ENCODE assay signal across 1 cellular context in the genomic region with DNA sequence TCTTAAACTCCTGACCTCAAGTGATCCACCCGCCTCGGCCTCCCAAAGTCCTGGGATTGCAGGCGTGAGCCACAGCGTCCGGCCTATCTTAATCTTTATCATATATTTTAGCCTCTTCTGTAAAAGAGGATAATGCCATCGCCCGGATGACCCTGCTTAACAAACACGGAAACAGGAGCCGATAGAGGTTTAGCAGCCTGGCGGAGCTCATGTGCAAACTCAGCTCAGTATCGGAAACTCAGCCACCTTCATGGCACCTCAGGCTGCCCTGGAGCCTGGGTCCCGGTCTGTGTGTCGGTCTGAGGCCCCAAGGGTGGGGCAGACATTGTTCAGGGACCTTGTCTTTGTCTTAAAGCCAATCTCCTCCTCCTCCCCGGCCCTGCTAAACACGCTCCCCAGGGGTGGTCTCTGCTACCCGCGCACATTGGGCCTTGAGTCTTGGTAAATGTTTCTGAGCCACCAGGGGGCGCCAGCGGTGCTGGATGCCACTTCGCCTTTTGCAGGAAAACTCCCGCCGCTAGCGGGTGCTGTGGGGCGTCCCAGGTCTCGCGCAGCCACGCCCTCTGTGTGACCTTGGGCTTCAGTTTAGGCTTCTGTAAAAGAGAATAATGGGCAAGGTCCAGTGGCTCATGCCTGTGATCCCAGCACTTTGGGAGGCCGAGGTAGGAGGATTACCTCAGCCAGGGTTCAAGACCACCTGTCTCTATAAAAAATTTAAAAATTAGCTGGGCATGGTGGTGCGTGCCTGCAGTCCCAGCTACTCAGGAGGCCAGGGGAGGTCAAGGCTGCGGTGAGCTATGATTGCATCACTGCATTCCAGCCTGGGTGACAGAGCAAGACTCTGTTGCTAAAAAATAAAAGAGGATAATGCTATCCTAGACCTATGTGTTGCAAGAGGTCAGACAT.
TF ChIP-seq lines count a peak whose summit lies in the region.

No MANE protein-coding gene starts in this region.

TF ChIP-seq in HepG2, 621 proteins besides CTCF, POLR2A, EP300 and RAD21 (continued from another document and continues in another):
- TF ChIP-seq TRIM22 (IDR thresholded peaks at IDR 0.05) (no peak), SNAPC2 (CRISPR knock-in tag; IDR thresholded peaks at IDR 0.05) (no peak), ZNF333 (CRISPR knock-in tag; IDR thresholded peaks at IDR 0.05; ENCODE audit: borderline replicate concordance) (peak; percentile 35; the same call in 1 of the 2 replicates), ZNF747 (CRISPR knock-in tag; IDR thresholded peaks at IDR 0.05; ENCODE audit: borderline replicate concordance) (peak; percentile 79; the same call in 1 of the 2 replicates), ZZZ3 (CRISPR knock-in tag; IDR thresholded peaks at IDR 0.05; ENCODE audit: borderline replicate concordance) (no peak), CAMTA2 (CRISPR knock-in tag; IDR thresholded peaks at IDR 0.05; ENCODE audit: borderline replicate concordance) (no peak), ZNF253 (CRISPR knock-in tag; IDR thresholded peaks at IDR 0.05; ENCODE audit: borderline replicate concordance) (no peak), KAT7 (CRISPR knock-in tag; IDR thresholded peaks at IDR 0.05; ENCODE audit: borderline replicate concordance) (no peak), MEIS1 (CRISPR knock-in tag; IDR thresholded peaks at IDR 0.05; ENCODE audit: borderline replicate concordance) (no peak), ZNF672 (CRISPR knock-in tag; IDR thresholded peaks at IDR 0.05) (no peak), ATF7 (IDR thresholded peaks at IDR 0.05) (peak; percentile 72; the same call in 1 of the 2 replicates), ATF7 (CRISPR knock-in tag; IDR thresholded peaks at IDR 0.05) (peak; percentile 47; the same call in 1 of the 2 replicates), ZNF770 (CRISPR knock-in tag; IDR thresholded peaks at IDR 0.05) (peak; percentile 94), NKX3-1 (CRISPR knock-in tag; IDR thresholded peaks at IDR 0.05) (0 out of 2 replicates have a peak, but pooled peaks have one; percentile 49), ZNF101 (CRISPR knock-in tag; IDR thresholded peaks at IDR 0.05; ENCODE audit: borderline replicate concordance, low read depth) (no peak), HIVEP1 (CRISPR knock-in tag; IDR thresholded peaks at IDR 0.05) (peak; percentile 77; the same call in 1 of the 2 replicates), ZNF121 (CRISPR knock-in tag; IDR thresholded peaks at IDR 0.05) (peak; percentile 73; the same call in 1 of the 2 replicates), ZNF816 (CRISPR knock-in tag; IDR thresholded peaks at IDR 0.05; ENCODE audit: borderline replicate concordance) (peak; percentile 79; the same call in 1 of the 2 replicates), U2AF1 (optimal IDR thresholded peaks at IDR 0.05; ENCODE audit: low read depth, low read length) (peak; percentile 50), HBP1 (CRISPR knock-in tag; IDR thresholded peaks at IDR 0.05; ENCODE audit: low read depth) (no peak), ZFYVE20 (CRISPR knock-in tag; IDR thresholded peaks at IDR 0.05; ENCODE audit: borderline replicate concordance, low read depth) (no peak), SRSF1 (optimal IDR thresholded peaks at IDR 0.05; ENCODE audit: low read depth, low read length) (no peak), SALL1 (CRISPR knock-in tag; IDR thresholded peaks at IDR 0.05) (peak; percentile 86)
- TF ChIP-seq, protein P1, sequence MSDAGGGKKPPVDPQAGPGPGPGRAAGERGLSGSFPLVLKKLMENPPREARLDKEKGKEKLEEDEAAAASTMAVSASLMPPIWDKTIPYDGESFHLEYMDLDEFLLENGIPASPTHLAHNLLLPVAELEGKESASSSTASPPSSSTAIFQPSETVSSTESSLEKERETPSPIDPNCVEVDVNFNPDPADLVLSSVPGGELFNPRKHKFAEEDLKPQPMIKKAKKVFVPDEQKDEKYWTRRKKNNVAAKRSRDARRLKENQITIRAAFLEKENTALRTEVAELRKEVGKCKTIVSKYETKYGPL (CRISPR knock-in tag; IDR thresholded peaks at IDR 0.05): no peak
- TF ChIP-seq, protein P2, sequence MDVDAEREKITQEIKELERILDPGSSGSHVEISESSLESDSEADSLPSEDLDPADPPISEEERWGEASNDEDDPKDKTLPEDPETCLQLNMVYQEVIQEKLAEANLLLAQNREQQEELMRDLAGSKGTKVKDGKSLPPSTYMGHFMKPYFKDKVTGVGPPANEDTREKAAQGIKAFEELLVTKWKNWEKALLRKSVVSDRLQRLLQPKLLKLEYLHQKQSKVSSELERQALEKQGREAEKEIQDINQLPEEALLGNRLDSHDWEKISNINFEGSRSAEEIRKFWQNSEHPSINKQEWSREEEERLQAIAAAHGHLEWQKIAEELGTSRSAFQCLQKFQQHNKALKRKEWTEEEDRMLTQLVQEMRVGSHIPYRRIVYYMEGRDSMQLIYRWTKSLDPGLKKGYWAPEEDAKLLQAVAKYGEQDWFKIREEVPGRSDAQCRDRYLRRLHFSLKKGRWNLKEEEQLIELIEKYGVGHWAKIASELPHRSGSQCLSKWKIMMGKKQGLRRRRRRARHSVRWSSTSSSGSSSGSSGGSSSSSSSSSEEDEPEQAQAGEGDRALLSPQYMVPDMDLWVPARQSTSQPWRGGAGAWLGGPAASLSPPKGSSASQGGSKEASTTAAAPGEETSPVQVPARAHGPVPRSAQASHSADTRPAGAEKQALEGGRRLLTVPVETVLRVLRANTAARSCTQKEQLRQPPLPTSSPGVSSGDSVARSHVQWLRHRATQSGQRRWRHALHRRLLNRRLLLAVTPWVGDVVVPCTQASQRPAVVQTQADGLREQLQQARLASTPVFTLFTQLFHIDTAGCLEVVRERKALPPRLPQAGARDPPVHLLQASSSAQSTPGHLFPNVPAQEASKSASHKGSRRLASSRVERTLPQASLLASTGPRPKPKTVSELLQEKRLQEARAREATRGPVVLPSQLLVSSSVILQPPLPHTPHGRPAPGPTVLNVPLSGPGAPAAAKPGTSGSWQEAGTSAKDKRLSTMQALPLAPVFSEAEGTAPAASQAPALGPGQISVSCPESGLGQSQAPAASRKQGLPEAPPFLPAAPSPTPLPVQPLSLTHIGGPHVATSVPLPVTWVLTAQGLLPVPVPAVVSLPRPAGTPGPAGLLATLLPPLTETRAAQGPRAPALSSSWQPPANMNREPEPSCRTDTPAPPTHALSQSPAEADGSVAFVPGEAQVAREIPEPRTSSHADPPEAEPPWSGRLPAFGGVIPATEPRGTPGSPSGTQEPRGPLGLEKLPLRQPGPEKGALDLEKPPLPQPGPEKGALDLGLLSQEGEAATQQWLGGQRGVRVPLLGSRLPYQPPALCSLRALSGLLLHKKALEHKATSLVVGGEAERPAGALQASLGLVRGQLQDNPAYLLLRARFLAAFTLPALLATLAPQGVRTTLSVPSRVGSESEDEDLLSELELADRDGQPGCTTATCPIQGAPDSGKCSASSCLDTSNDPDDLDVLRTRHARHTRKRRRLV (CRISPR knock-in tag; IDR thresholded peaks at IDR 0.05): peak; percentile 82
- TF ChIP-seq, protein P3, sequence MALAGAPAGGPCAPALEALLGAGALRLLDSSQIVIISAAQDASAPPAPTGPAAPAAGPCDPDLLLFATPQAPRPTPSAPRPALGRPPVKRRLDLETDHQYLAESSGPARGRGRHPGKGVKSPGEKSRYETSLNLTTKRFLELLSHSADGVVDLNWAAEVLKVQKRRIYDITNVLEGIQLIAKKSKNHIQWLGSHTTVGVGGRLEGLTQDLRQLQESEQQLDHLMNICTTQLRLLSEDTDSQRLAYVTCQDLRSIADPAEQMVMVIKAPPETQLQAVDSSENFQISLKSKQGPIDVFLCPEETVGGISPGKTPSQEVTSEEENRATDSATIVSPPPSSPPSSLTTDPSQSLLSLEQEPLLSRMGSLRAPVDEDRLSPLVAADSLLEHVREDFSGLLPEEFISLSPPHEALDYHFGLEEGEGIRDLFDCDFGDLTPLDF (CRISPR knock-in tag; IDR thresholded peaks at IDR 0.05): no peak; the same call in 1 of the 2 replicates
- TF ChIP-seq, protein P4, sequence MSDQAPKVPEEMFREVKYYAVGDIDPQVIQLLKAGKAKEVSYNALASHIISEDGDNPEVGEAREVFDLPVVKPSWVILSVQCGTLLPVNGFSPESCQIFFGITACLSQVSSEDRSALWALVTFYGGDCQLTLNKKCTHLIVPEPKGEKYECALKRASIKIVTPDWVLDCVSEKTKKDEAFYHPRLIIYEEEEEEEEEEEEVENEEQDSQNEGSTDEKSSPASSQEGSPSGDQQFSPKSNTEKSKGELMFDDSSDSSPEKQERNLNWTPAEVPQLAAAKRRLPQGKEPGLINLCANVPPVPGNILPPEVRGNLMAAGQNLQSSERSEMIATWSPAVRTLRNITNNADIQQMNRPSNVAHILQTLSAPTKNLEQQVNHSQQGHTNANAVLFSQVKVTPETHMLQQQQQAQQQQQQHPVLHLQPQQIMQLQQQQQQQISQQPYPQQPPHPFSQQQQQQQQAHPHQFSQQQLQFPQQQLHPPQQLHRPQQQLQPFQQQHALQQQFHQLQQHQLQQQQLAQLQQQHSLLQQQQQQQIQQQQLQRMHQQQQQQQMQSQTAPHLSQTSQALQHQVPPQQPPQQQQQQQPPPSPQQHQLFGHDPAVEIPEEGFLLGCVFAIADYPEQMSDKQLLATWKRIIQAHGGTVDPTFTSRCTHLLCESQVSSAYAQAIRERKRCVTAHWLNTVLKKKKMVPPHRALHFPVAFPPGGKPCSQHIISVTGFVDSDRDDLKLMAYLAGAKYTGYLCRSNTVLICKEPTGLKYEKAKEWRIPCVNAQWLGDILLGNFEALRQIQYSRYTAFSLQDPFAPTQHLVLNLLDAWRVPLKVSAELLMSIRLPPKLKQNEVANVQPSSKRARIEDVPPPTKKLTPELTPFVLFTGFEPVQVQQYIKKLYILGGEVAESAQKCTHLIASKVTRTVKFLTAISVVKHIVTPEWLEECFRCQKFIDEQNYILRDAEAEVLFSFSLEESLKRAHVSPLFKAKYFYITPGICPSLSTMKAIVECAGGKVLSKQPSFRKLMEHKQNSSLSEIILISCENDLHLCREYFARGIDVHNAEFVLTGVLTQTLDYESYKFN (CRISPR knock-in tag; conservative IDR thresholded peaks at IDR 0.05): peak; percentile 75
- TF ChIP-seq, protein P5, sequence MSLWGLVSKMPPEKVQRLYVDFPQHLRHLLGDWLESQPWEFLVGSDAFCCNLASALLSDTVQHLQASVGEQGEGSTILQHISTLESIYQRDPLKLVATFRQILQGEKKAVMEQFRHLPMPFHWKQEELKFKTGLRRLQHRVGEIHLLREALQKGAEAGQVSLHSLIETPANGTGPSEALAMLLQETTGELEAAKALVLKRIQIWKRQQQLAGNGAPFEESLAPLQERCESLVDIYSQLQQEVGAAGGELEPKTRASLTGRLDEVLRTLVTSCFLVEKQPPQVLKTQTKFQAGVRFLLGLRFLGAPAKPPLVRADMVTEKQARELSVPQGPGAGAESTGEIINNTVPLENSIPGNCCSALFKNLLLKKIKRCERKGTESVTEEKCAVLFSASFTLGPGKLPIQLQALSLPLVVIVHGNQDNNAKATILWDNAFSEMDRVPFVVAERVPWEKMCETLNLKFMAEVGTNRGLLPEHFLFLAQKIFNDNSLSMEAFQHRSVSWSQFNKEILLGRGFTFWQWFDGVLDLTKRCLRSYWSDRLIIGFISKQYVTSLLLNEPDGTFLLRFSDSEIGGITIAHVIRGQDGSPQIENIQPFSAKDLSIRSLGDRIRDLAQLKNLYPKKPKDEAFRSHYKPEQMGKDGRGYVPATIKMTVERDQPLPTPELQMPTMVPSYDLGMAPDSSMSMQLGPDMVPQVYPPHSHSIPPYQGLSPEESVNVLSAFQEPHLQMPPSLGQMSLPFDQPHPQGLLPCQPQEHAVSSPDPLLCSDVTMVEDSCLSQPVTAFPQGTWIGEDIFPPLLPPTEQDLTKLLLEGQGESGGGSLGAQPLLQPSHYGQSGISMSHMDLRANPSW (CRISPR knock-in tag; IDR thresholded peaks at IDR 0.05; ENCODE audit: borderline replicate concordance): peak; percentile 64; the same call in 1 of the 2 replicates
- TF ChIP-seq, protein P6, sequence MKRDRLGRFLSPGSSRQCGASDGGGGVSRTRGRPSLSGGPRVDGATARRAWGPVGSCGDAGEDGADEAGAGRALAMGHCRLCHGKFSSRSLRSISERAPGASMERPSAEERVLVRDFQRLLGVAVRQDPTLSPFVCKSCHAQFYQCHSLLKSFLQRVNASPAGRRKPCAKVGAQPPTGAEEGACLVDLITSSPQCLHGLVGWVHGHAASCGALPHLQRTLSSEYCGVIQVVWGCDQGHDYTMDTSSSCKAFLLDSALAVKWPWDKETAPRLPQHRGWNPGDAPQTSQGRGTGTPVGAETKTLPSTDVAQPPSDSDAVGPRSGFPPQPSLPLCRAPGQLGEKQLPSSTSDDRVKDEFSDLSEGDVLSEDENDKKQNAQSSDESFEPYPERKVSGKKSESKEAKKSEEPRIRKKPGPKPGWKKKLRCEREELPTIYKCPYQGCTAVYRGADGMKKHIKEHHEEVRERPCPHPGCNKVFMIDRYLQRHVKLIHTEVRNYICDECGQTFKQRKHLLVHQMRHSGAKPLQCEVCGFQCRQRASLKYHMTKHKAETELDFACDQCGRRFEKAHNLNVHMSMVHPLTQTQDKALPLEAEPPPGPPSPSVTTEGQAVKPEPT (CRISPR knock-in tag; IDR thresholded peaks at IDR 0.05; ENCODE audit: low read depth): no peak
